Comparison of ENCODE assay signal across 8 cellular contexts in the genomic region with DNA sequence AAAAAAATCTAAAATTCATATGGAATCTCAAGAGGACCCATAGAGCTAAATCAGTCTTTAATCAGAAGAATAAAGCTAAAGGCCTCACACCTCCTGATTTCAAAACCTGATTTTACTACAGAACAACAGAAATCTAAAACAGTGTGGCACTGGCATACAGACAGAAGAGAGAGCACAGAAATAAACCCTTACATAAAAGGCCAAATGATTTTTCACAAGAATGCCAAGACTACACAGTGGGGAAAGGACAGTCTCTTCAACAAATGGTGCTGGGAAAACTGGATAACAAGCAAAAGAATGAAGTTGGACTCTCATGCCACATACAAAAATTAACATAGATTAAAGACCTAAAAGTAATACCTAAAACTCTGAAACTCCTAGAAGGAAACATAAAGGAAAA.
"Had no signal": no experiment of that assay in that cellular context is flagged by ENCODE, and none has a peak within 500 bp of the region (broad histone marks: within the 10 kb centered on the region; RNA-seq: fewer than 3 reads in every experiment).

No MANE protein-coding gene starts in this region.

- DNase-seq: activated CD4-positive, alpha-beta T cell treated with anti-CD3 and anti-CD28 coated beads, Interleukin-2, amount 10 ng/mL, durations not matched to agents 24 days and 14 days; activated CD8-positive, alpha-beta memory T cell treated with anti-CD3 and anti-CD28 coated beads for 24 hours; activated effector memory CD4-positive, alpha-beta T cell treated with anti-CD3 and anti-CD28 coated beads, Interleukin-2, amount 50 U/mL, for 16 hours; activated T-cell treated with anti-CD3 and anti-CD28 coated beads for 4 hours; mucosa of descending colon; stimulated activated CD4-positive, alpha-beta T cell treated with anti-CD3 and anti-CD28 coated beads, Interleukin-2, amount 100 ng/mL, for 48 hours; upper lobe of left lung had no signal

- H3K27ac Mint-ChIP-seq: activated CD4-positive, alpha-beta T cell treated with anti-CD3 and anti-CD28 coated beads, Interleukin-2, amount 10 ng/mL, durations not matched to agents 24 days and 14 days had no signal

- H3K27me3 Mint-ChIP-seq: activated CD4-positive, alpha-beta T cell treated with anti-CD3 and anti-CD28 coated beads, Interleukin-2, amount 10 ng/mL, durations not matched to agents 24 days and 14 days; stimulated activated naive CD8-positive, alpha-beta T cell treated with anti-CD3 and anti-CD28 coated beads, Interleukin-15, Interleukin-2, amounts not matched to agents 100 ng/mL and 50 ng/mL, for 24 hours had no signal

- H3K9me3 Mint-ChIP-seq: activated CD4-positive, alpha-beta T cell treated with anti-CD3 and anti-CD28 coated beads, Interleukin-2, amount 10 ng/mL, durations not matched to agents 24 days and 14 days had no signal

- ATAC-seq: mucosa of descending colon had no signal

- H3K4me3 Mint-ChIP-seq: activated CD4-positive, alpha-beta T cell treated with anti-CD3 and anti-CD28 coated beads, Interleukin-2, amount 10 ng/mL, durations not matched to agents 24 days and 14 days; stimulated activated naive CD8-positive, alpha-beta T cell treated with anti-CD3 and anti-CD28 coated beads, Interleukin-15, Interleukin-2, amounts not matched to agents 100 ng/mL and 50 ng/mL, for 24 hours had no signal
